Comparison of ENCODE assay signal across 8 cellular contexts in the genomic region with DNA sequence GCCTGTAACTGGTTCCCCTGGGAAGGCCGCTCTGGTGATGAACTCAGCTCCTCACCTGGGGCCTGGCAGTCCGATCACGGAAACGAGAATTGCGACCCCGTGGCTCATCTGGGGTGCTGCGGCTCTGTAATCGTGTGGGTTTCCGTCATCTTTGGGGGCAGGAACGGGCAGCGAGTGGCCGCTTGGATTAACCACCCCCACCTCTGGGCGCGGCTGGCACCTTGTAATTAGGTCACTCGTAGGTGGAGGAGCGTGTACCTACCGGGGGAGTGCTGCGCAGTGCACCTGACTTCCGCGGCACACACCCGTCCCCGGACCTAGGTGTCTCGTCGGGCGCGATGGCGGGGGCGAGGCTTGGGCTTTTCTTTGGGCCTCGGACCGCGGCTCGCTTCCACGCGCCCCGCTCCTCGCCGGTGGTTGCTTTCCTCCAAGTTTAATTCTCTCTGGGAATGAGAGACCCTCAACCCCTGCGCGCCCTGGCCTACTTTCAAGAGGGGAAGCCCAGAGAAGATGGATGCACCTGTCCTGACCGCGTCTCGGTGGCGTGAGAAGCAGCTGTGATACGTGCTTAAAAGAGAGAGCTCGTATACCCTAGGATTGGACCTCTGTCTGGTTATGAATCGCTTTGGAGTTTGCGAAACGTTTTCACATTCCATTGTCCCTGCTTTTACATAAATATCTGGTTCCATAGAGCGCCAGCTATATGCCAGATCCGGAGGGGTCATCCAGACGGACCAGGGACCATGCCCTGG. TPM values are rescaled to one million over a fixed set of nuclear protein-coding genes. Genes with fewer than 3 reads are reported as not detected.
A peak's percentile ranks its signal among the peaks of the same experiment; 100 is the strongest.
DNase-seq lines count a peak whose midpoint lies in the region; ATAC-seq and TF ChIP-seq lines count a peak whose summit lies in the region.

No MANE protein-coding gene starts in this region.

- no peak for TF ChIP-seq CTCF in adrenal gland (IDR thresholded peaks at IDR 0.05)

- H3K9ac ChIP-seq in iPS-18a (ENCODE audit: low read length) = peak overlapping the region; percentile 99

- H3K9me3 ChIP-seq in adrenal gland (replicated peaks in 1 of 3) (no peaks in the 10 kb centered on the region), iPS-18a (ENCODE audit: control insufficient read depth, low read depth, low read length) (no peaks in the 10 kb centered on the region)

- H3K4me1 ChIP-seq in adrenal gland (replicated peaks in 1 of 2) (peaks cover 25 to 42% of the 10 kb centered on the region in 2 donors), iPS-18a (ENCODE audit: control insufficient read depth, low read depth, low read length) (peaks cover 13% of the 10 kb centered on the region)

- H3K36me3 ChIP-seq in adrenal gland (replicated peaks in 1 of 2) = no peaks in the 10 kb centered on the region
- H3K36me3 ChIP-seq in iPS-18a (ENCODE audit: control insufficient read depth, low read depth, low read length) = no peaks in the 10 kb centered on the region

- DNase-seq in ELR (ENCODE audit: low read depth) (peak; percentile 25), NCI-H2196 (lab: John Stamatoyannopoulos, UW; ENCODE audit: unreplicated experiment) (peak; percentile 87), adrenal gland (peak in 2 of 7 donors; percentile 24 to 33), kidney glomerular epithelial cell (lab: John Stamatoyannopoulos, UW) (no peak), GF-D8 (lab: John Stamatoyannopoulos, UW) (no peak)
- DNase-seq in stimulated activated CD8-positive, alpha-beta memory T cell treated with anti-CD3 and anti-CD28 coated beads, Interleukin-15, amount 100 ng/mL, for 1 hour (ENCODE audit: low read depth) = peak; percentile 47

- peak in 1 of 2 donors; percentile 28 for TF ChIP-seq POLR2A in adrenal gland (IDR thresholded peaks at IDR 0.05)

- peak overlapping the region; percentile 58 to 96 (median 62) for H3K4me3 ChIP-seq in adrenal gland
- H3K4me3 ChIP-seq in iPS-18a (ENCODE audit: low read length) = peak overlapping the region; percentile 98

- WGBS in adrenal gland, 4 donors = 6 to 20% (median 12%) methylated on average over 11 to 51 of the region's 51 CpGs

- H3K27ac ChIP-seq in adrenal gland (peak overlapping the region; percentile 95 to 100 (median 100)), iPS-18a (ENCODE audit: low read length) (peak overlapping the region; percentile 72)

- intact Hi-C loops in adrenal gland (cut with DNase I) = no loop called here

- peak; percentile 23 for ATAC-seq in GM21737 (IDR thresholded peaks at IDR 0.05; ENCODE audit: unreplicated experiment)

- no peaks in the 10 kb centered on the region for H3K27me3 ChIP-seq in adrenal gland
- H3K27me3 ChIP-seq in iPS-18a (ENCODE audit: control insufficient read depth, insufficient read depth, low read length) = no peaks in the 10 kb centered on the region

RNA-seq across cellular contexts. Expression of a gene that starts 0.7 kb away (rescaled TPM):
- total RNA-seq in adrenal gland = 100 to 1,000 TPM; 138 to 220 (median 145) TPM
- 100 to 1,000 TPM in 1 of 3 donors, 10 to 100 TPM in 2; 26.9 to 246 (median 32.6) TPM for polyA plus RNA-seq in adrenal gland

RNA-seq across cellular contexts. Expression of a gene that starts 49.9 kb away (rescaled TPM):
- total RNA-seq in adrenal gland = 100 to 1,000 TPM; 262 to 522 (median 377) TPM
- polyA plus RNA-seq in adrenal gland = 1,000 to 10,000 TPM in 1 of 3 donors, 100 to 1,000 TPM in 2; 121 to 1,485 (median 274) TPM

Comparison
In these comparisons a context has a peak if more than half of its experiments do, and no peak if none do; other contexts are left out.
1. DNase-seq: peak in ELR (single experiment), NCI-H2196 (single experiment) and stimulated activated CD8-positive, alpha-beta memory T cell treated with anti-CD3 and anti-CD28 coated beads, Interleukin-15, amount 100 ng/mL, for 1 hour (single experiment); none in kidney glomerular epithelial cell (single experiment) and GF-D8 (single experiment).